Comparison of ENCODE assay signal across 14 cellular contexts in genomic region chr19:7370546-7370945, GRCh38. TPM values are rescaled to one million over a fixed set of nuclear protein-coding genes. Genes with fewer than 3 reads are reported as not detected.
DNase-seq lines count a peak whose midpoint lies in the region; ATAC-seq and TF ChIP-seq lines count a peak whose summit lies in the region.
"Had no signal": no experiment of that assay in that cellular context is flagged by ENCODE, and none has a peak within 500 bp of the region (broad histone marks: within the 10 kb centered on the region; RNA-seq: fewer than 3 reads in every experiment).

No MANE protein-coding gene starts in this region.

- no peaks in the 10 kb centered on the region for H3K9me3 Mint-ChIP-seq in activated T-cell treated with anti-CD3 and anti-CD28 coated beads, Interleukin-2, amount 50 U/mL, for 24 hours

- no peak overlapping the region for H2AK5ac ChIP-seq in mesenchymal stem cell (ENCODE audit: low read length, severe bottlenecking)

- no peak overlapping the region for H3K4me2 ChIP-seq in mesenchymal stem cell (ENCODE audit: low read length, poor library complexity, severe bottlenecking)
- H3K4me2 ChIP-seq: BLaER1 had no signal

- no peak overlapping the region for H2BK120ac ChIP-seq in mesenchymal stem cell (ENCODE audit: low read depth, low read length)

- intact Hi-C loops in esophagus muscularis mucosa (cut with DNase I) (no loop called here), sigmoid colon (cut with DNase I) (no loop called here), uterus (cut with DNase I; ENCODE audit: low total_unique reads) (no loop called here)

- no peak overlapping the region for H3K9ac ChIP-seq in mesenchymal stem cell (ENCODE audit: low read length)
- H3K9ac ChIP-seq: BLaER1 had no signal

- H3K4me3 Mint-ChIP-seq in activated T-cell treated with anti-CD3 and anti-CD28 coated beads, Interleukin-2, amount 50 U/mL, for 24 hours, result no peak overlapping the region

- H3K79me1 ChIP-seq in mesenchymal stem cell (replicated peaks; ENCODE audit: low read length, poor library complexity, severe bottlenecking), result no peaks in the 10 kb centered on the region

- H4K8ac ChIP-seq in mesenchymal stem cell (ENCODE audit: low read length), result no peak overlapping the region

- H2BK15ac ChIP-seq in mesenchymal stem cell (ENCODE audit: low read depth, poor library complexity, severe bottlenecking), result no peak overlapping the region

- H3K4me3 ChIP-seq in esophagus muscularis mucosa, result no peak overlapping the region
- H3K4me3 ChIP-seq in sigmoid colon, result no peak overlapping the region
- H3K4me3 ChIP-seq in uterus, result no peak overlapping the region
- H3K4me3 ChIP-seq in mesenchymal stem cell (ENCODE audit: insufficient read depth in 1 of 2, low read depth in 1 of 2, low read length in 2 of 2), result no peak overlapping the region
- H3K4me3 ChIP-seq: BLaER1 had no signal

- H3K27me3 ChIP-seq in esophagus muscularis mucosa, result no peaks in the 10 kb centered on the region
- H3K27me3 ChIP-seq in sigmoid colon, result no peaks in the 10 kb centered on the region
- H3K27me3 ChIP-seq in uterus, result no peaks in the 10 kb centered on the region
- H3K27me3 ChIP-seq in mesenchymal stem cell (ENCODE audit: control insufficient read depth in 1 of 2, insufficient read depth in 1 of 2, low read length in 2 of 2), result peaks cover 0 to 1% of the 10 kb centered on the region in 2 experiments
- H3K27me3 ChIP-seq: BLaER1 had no signal

- no peak overlapping the region for H4K91ac ChIP-seq in mesenchymal stem cell (ENCODE audit: low read length)

- no peak overlapping the region for H3K14ac ChIP-seq in mesenchymal stem cell (ENCODE audit: low read length in 2 of 2)

- no peak for DNase-seq in activated T-cell treated with anti-CD3 and anti-CD28 coated beads, Interleukin-2, amount 50 U/mL, for 24 hours
- DNase-seq in activated T-cell treated with anti-CD3 and anti-CD28 coated beads, Interleukin-2, amount 50 U/mL, for 48 hours, result no peak
- DNase-seq in esophagus muscularis mucosa (ENCODE audit: extremely low spot score) (no peak), sigmoid colon (peak; percentile 78), uterus (peak in 1 of 2 donors; percentile 59), erythroblast (lab: John Stamatoyannopoulos, UW) (no peak), mesenchymal stem cell (no peak)
- DNase-seq: AML-193, DMS53 had no signal

- TF ChIP-seq EP300 in esophagus muscularis mucosa (IDR thresholded peaks at IDR 0.05) (no peak), sigmoid colon (IDR thresholded peaks at IDR 0.05) (peak; percentile 85 to 94 (median 94))

- peak overlapping the region in 1 of 2 experiments; percentile 33 for H3K18ac ChIP-seq in mesenchymal stem cell (ENCODE audit: low read depth in 1 of 2, low read length in 2 of 2)

- WGBS in esophagus muscularis mucosa, result 46% methylated on average over 10 of the region's 10 CpGs
- 86 to 90% methylated on average over 10 of the region's 10 CpGs for WGBS in sigmoid colon, 2 donors
- 86% methylated on average over 10 of the region's 10 CpGs for WGBS in mesenchymal stem cell

- no peak overlapping the region for H2AFZ ChIP-seq in mesenchymal stem cell (ENCODE audit: low read depth, low read length)

- no peaks in the 10 kb centered on the region for H3K9me3 ChIP-seq in esophagus muscularis mucosa
- no peaks in the 10 kb centered on the region for H3K9me3 ChIP-seq in sigmoid colon
- H3K9me3 ChIP-seq in uterus, result no peaks in the 10 kb centered on the region
- no peaks in the 10 kb centered on the region for H3K9me3 ChIP-seq in mesenchymal stem cell (ENCODE audit: control insufficient read depth, low read length)
- H3K9me3 ChIP-seq: BLaER1 had no signal

- H2BK12ac ChIP-seq in mesenchymal stem cell (ENCODE audit: low read length in 2 of 2), result no peak overlapping the region

- no peaks in the 10 kb centered on the region for H3K27me3 Mint-ChIP-seq in activated T-cell treated with anti-CD3 and anti-CD28 coated beads, Interleukin-2, amount 50 U/mL, for 24 hours

- H3K4me1 ChIP-seq in esophagus muscularis mucosa (peaks cover 0 to 52% (median 37%) of the 10 kb centered on the region in 4 donors), sigmoid colon (peaks cover 0 to 80% (median 68%) of the 10 kb centered on the region in 4 donors), uterus (peaks cover 8 to 11% of the 10 kb centered on the region in 2 donors), mesenchymal stem cell (ENCODE audit: control insufficient read depth, insufficient read depth, low read depth, low read length) (no peaks in the 10 kb centered on the region)

- no peak overlapping the region for H2BK5ac ChIP-seq in mesenchymal stem cell (ENCODE audit: low read depth, low read length, poor library complexity, severe bottlenecking)

- no peak for ATAC-seq in HG03457 (IDR thresholded peaks at IDR 0.05; ENCODE audit: unreplicated experiment)
- ATAC-seq: HCT116 had no signal

- TF ChIP-seq CTCF in esophagus muscularis mucosa (IDR thresholded peaks at IDR 0.05), result no peak
- TF ChIP-seq CTCF in sigmoid colon (IDR thresholded peaks at IDR 0.05), result no peak
- TF ChIP-seq CTCF in uterus (IDR thresholded peaks at IDR 0.05), result no peak

- H3K27ac Mint-ChIP-seq in activated T-cell treated with anti-CD3 and anti-CD28 coated beads, Interleukin-2, amount 50 U/mL, for 24 hours, result peak overlapping the region; percentile 81

- TF ChIP-seq POLR2A in esophagus muscularis mucosa (IDR thresholded peaks at IDR 0.05; ENCODE audit: low read depth) (no peak), sigmoid colon (IDR thresholded peaks at IDR 0.05) (no peak), uterus (IDR thresholded peaks at IDR 0.05) (no peak), erythroblast (IDR thresholded peaks at IDR 0.05; ENCODE audit: low read length) (no peak)

- peaks cover 10% of the 10 kb centered on the region for H3K4me1 Mint-ChIP-seq in activated T-cell treated with anti-CD3 and anti-CD28 coated beads, Interleukin-2, amount 50 U/mL, for 24 hours (ENCODE audit: low read depth)

- H3K27ac ChIP-seq in esophagus muscularis mucosa (replicated peaks in 1 of 4) (peak overlapping the region; percentile 34 to 89 (median 74)), sigmoid colon (peak overlapping the region; percentile 76 to 94 (median 92)), uterus (peak overlapping the region; percentile 89 to 97), mesenchymal stem cell (ENCODE audit: low read length, poor library complexity, severe bottlenecking) (no peak overlapping the region)
- H3K27ac ChIP-seq: 22Rv1, BLaER1, HL-60 had no signal

- H3K36me3 ChIP-seq in esophagus muscularis mucosa (peaks cover 0 to 2% (median 0%) of the 10 kb centered on the region in 4 donors), sigmoid colon (peaks cover 0 to 36% (median 9%) of the 10 kb centered on the region in 4 donors), uterus (no peaks in the 10 kb centered on the region), mesenchymal stem cell (ENCODE audit: control insufficient read depth in 1 of 2, insufficient read depth in 2 of 2, low read depth in 1 of 2, low read length in 2 of 2) (no peaks in the 10 kb centered on the region)

- peaks cover 60% of the 10 kb centered on the region for H3K36me3 Mint-ChIP-seq in activated T-cell treated with anti-CD3 and anti-CD28 coated beads, Interleukin-2, amount 50 U/mL, for 24 hours (ENCODE audit: low read depth)

- no peak overlapping the region for H3K23ac ChIP-seq in mesenchymal stem cell (ENCODE audit: low read length in 2 of 2)

- no peak overlapping the region for H3K4ac ChIP-seq in mesenchymal stem cell (ENCODE audit: low read depth in 1 of 2, low read length in 2 of 2)

RNA-seq across cellular contexts. Expression of gene ARHGEF18, which starts 21.8 kb away (rescaled TPM):
- total RNA-seq in esophagus muscularis mucosa (10 to 100 TPM; 25.0 to 40.3 (median 29.4) TPM), sigmoid colon (10 to 100 TPM; 20.4 to 51.2 (median 36.9) TPM), uterus (10 to 100 TPM in 2 of 4 donors, 1 to 10 TPM in 2; 2.6 to 36.4 (median 18.5) TPM)
- polyA plus RNA-seq in sigmoid colon, result 10 to 100 TPM; 21.6 to 76.6 (median 55.9) TPM
- 29.3 TPM for polyA plus RNA-seq in mesenchymal stem cell (2013, experiment 1 of 2)
- polyA plus RNA-seq in mesenchymal stem cell (2013, experiment 2 of 2), result 28.8 TPM
